ENCODE assay signal across 1 cellular context in genomic region chr7:128860158-128861073, GRCh38.
TF ChIP-seq lines count a peak whose summit lies in the region.

No MANE protein-coding gene starts in this region.

TF ChIP-seq in K562, 482 proteins besides CTCF, POLR2A, EP300 and RAD21 (continued from another document and continues in another):
- TF ChIP-seq SRSF7 (optimal IDR thresholded peaks at IDR 0.05; ENCODE audit: low read depth, low read length) (no peak), TARDBP (IDR thresholded peaks at IDR 0.05) (peak; percentile 89; the same call in 1 of the 2 replicates), BHLHE40 (IDR thresholded peaks at IDR 0.05; ENCODE audit: low read length) (peak; percentile 50; the same call in 1 of the 2 replicates), POLR2H (tag; IDR thresholded peaks at IDR 0.05; ENCODE audit: low read depth) (0 out of 2 replicates have a peak, but pooled peaks have one; percentile 32), CGGBP1 (CRISPR knock-in tag; IDR thresholded peaks at IDR 0.05) (no peak), FOXM1 (IDR thresholded peaks at IDR 0.05; ENCODE audit: low read depth) (peak; percentile 87), FOXM1 (CRISPR knock-in tag; IDR thresholded peaks at IDR 0.05; ENCODE audit: low read depth) (no peak), RCOR1 (IDR thresholded peaks at IDR 0.05; ENCODE audit: borderline replicate concordance in 1 of 2, low read depth in 2 of 2, low read length in 2 of 2) (peak; percentile 81 to 96; a peak in 3 of 4 replicates), ZNF699 (CRISPR knock-in tag; IDR thresholded peaks at IDR 0.05; ENCODE audit: insufficient replicate concordance) (no peak), CHD4 (IDR thresholded peaks at IDR 0.05; ENCODE audit: insufficient read depth, insufficient replicate concordance, low read depth, low read length, poor library complexity, severe bottlenecking) (no peak), BCOR (IDR thresholded peaks at IDR 0.05) (peak; percentile 84), NFE2L1 (tag; IDR thresholded peaks at IDR 0.05; ENCODE audit: borderline replicate concordance, low read depth) (no peak), TSC22D4 (tag; IDR thresholded peaks at IDR 0.05) (no peak), NFE2 (IDR thresholded peaks at IDR 0.05; ENCODE audit: low read depth) (no peak; the same call in 1 of the 2 replicates), MTF1 (CRISPR knock-in tag; IDR thresholded peaks at IDR 0.05; ENCODE audit: borderline replicate concordance) (no peak)
- TF ChIP-seq, protein P1, sequence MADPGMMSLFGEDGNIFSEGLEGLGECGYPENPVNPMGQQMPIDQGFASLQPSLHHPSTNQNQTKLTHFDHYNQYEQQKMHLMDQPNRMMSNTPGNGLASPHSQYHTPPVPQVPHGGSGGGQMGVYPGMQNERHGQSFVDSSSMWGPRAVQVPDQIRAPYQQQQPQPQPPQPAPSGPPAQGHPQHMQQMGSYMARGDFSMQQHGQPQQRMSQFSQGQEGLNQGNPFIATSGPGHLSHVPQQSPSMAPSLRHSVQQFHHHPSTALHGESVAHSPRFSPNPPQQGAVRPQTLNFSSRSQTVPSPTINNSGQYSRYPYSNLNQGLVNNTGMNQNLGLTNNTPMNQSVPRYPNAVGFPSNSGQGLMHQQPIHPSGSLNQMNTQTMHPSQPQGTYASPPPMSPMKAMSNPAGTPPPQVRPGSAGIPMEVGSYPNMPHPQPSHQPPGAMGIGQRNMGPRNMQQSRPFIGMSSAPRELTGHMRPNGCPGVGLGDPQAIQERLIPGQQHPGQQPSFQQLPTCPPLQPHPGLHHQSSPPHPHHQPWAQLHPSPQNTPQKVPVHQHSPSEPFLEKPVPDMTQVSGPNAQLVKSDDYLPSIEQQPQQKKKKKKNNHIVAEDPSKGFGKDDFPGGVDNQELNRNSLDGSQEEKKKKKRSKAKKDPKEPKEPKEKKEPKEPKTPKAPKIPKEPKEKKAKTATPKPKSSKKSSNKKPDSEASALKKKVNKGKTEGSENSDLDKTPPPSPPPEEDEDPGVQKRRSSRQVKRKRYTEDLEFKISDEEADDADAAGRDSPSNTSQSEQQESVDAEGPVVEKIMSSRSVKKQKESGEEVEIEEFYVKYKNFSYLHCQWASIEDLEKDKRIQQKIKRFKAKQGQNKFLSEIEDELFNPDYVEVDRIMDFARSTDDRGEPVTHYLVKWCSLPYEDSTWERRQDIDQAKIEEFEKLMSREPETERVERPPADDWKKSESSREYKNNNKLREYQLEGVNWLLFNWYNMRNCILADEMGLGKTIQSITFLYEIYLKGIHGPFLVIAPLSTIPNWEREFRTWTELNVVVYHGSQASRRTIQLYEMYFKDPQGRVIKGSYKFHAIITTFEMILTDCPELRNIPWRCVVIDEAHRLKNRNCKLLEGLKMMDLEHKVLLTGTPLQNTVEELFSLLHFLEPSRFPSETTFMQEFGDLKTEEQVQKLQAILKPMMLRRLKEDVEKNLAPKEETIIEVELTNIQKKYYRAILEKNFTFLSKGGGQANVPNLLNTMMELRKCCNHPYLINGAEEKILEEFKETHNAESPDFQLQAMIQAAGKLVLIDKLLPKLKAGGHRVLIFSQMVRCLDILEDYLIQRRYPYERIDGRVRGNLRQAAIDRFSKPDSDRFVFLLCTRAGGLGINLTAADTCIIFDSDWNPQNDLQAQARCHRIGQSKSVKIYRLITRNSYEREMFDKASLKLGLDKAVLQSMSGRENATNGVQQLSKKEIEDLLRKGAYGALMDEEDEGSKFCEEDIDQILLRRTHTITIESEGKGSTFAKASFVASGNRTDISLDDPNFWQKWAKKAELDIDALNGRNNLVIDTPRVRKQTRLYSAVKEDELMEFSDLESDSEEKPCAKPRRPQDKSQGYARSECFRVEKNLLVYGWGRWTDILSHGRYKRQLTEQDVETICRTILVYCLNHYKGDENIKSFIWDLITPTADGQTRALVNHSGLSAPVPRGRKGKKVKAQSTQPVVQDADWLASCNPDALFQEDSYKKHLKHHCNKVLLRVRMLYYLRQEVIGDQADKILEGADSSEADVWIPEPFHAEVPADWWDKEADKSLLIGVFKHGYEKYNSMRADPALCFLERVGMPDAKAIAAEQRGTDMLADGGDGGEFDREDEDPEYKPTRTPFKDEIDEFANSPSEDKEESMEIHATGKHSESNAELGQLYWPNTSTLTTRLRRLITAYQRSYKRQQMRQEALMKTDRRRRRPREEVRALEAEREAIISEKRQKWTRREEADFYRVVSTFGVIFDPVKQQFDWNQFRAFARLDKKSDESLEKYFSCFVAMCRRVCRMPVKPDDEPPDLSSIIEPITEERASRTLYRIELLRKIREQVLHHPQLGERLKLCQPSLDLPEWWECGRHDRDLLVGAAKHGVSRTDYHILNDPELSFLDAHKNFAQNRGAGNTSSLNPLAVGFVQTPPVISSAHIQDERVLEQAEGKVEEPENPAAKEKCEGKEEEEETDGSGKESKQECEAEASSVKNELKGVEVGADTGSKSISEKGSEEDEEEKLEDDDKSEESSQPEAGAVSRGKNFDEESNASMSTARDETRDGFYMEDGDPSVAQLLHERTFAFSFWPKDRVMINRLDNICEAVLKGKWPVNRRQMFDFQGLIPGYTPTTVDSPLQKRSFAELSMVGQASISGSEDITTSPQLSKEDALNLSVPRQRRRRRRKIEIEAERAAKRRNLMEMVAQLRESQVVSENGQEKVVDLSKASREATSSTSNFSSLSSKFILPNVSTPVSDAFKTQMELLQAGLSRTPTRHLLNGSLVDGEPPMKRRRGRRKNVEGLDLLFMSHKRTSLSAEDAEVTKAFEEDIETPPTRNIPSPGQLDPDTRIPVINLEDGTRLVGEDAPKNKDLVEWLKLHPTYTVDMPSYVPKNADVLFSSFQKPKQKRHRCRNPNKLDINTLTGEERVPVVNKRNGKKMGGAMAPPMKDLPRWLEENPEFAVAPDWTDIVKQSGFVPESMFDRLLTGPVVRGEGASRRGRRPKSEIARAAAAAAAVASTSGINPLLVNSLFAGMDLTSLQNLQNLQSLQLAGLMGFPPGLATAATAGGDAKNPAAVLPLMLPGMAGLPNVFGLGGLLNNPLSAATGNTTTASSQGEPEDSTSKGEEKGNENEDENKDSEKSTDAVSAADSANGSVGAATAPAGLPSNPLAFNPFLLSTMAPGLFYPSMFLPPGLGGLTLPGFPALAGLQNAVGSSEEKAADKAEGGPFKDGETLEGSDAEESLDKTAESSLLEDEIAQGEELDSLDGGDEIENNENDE (IDR thresholded peaks at IDR 0.05; ENCODE audit: low read depth, low read length), result no peak
- TF ChIP-seq, protein P2, sequence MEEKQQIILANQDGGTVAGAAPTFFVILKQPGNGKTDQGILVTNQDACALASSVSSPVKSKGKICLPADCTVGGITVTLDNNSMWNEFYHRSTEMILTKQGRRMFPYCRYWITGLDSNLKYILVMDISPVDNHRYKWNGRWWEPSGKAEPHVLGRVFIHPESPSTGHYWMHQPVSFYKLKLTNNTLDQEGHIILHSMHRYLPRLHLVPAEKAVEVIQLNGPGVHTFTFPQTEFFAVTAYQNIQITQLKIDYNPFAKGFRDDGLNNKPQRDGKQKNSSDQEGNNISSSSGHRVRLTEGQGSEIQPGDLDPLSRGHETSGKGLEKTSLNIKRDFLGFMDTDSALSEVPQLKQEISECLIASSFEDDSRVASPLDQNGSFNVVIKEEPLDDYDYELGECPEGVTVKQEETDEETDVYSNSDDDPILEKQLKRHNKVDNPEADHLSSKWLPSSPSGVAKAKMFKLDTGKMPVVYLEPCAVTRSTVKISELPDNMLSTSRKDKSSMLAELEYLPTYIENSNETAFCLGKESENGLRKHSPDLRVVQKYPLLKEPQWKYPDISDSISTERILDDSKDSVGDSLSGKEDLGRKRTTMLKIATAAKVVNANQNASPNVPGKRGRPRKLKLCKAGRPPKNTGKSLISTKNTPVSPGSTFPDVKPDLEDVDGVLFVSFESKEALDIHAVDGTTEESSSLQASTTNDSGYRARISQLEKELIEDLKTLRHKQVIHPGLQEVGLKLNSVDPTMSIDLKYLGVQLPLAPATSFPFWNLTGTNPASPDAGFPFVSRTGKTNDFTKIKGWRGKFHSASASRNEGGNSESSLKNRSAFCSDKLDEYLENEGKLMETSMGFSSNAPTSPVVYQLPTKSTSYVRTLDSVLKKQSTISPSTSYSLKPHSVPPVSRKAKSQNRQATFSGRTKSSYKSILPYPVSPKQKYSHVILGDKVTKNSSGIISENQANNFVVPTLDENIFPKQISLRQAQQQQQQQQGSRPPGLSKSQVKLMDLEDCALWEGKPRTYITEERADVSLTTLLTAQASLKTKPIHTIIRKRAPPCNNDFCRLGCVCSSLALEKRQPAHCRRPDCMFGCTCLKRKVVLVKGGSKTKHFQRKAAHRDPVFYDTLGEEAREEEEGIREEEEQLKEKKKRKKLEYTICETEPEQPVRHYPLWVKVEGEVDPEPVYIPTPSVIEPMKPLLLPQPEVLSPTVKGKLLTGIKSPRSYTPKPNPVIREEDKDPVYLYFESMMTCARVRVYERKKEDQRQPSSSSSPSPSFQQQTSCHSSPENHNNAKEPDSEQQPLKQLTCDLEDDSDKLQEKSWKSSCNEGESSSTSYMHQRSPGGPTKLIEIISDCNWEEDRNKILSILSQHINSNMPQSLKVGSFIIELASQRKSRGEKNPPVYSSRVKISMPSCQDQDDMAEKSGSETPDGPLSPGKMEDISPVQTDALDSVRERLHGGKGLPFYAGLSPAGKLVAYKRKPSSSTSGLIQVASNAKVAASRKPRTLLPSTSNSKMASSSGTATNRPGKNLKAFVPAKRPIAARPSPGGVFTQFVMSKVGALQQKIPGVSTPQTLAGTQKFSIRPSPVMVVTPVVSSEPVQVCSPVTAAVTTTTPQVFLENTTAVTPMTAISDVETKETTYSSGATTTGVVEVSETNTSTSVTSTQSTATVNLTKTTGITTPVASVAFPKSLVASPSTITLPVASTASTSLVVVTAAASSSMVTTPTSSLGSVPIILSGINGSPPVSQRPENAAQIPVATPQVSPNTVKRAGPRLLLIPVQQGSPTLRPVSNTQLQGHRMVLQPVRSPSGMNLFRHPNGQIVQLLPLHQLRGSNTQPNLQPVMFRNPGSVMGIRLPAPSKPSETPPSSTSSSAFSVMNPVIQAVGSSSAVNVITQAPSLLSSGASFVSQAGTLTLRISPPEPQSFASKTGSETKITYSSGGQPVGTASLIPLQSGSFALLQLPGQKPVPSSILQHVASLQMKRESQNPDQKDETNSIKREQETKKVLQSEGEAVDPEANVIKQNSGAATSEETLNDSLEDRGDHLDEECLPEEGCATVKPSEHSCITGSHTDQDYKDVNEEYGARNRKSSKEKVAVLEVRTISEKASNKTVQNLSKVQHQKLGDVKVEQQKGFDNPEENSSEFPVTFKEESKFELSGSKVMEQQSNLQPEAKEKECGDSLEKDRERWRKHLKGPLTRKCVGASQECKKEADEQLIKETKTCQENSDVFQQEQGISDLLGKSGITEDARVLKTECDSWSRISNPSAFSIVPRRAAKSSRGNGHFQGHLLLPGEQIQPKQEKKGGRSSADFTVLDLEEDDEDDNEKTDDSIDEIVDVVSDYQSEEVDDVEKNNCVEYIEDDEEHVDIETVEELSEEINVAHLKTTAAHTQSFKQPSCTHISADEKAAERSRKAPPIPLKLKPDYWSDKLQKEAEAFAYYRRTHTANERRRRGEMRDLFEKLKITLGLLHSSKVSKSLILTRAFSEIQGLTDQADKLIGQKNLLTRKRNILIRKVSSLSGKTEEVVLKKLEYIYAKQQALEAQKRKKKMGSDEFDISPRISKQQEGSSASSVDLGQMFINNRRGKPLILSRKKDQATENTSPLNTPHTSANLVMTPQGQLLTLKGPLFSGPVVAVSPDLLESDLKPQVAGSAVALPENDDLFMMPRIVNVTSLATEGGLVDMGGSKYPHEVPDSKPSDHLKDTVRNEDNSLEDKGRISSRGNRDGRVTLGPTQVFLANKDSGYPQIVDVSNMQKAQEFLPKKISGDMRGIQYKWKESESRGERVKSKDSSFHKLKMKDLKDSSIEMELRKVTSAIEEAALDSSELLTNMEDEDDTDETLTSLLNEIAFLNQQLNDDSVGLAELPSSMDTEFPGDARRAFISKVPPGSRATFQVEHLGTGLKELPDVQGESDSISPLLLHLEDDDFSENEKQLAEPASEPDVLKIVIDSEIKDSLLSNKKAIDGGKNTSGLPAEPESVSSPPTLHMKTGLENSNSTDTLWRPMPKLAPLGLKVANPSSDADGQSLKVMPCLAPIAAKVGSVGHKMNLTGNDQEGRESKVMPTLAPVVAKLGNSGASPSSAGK (IDR thresholded peaks at IDR 0.05), result peak; percentile 43; the same call in 1 of the 2 replicates
- TF ChIP-seq, protein P3, sequence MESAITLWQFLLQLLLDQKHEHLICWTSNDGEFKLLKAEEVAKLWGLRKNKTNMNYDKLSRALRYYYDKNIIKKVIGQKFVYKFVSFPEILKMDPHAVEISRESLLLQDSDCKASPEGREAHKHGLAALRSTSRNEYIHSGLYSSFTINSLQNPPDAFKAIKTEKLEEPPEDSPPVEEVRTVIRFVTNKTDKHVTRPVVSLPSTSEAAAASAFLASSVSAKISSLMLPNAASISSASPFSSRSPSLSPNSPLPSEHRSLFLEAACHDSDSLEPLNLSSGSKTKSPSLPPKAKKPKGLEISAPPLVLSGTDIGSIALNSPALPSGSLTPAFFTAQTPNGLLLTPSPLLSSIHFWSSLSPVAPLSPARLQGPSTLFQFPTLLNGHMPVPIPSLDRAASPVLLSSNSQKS (CRISPR knock-in tag; IDR thresholded peaks at IDR 0.05), result no peak; the same call in 1 of the 2 replicates
- TF ChIP-seq, protein P4, sequence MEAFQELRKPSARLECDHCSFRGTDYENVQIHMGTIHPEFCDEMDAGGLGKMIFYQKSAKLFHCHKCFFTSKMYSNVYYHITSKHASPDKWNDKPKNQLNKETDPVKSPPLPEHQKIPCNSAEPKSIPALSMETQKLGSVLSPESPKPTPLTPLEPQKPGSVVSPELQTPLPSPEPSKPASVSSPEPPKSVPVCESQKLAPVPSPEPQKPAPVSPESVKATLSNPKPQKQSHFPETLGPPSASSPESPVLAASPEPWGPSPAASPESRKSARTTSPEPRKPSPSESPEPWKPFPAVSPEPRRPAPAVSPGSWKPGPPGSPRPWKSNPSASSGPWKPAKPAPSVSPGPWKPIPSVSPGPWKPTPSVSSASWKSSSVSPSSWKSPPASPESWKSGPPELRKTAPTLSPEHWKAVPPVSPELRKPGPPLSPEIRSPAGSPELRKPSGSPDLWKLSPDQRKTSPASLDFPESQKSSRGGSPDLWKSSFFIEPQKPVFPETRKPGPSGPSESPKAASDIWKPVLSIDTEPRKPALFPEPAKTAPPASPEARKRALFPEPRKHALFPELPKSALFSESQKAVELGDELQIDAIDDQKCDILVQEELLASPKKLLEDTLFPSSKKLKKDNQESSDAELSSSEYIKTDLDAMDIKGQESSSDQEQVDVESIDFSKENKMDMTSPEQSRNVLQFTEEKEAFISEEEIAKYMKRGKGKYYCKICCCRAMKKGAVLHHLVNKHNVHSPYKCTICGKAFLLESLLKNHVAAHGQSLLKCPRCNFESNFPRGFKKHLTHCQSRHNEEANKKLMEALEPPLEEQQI (IDR thresholded peaks at IDR 0.05), result no peak; the same call in 1 of the 2 replicates
- TF ChIP-seq, protein P5, sequence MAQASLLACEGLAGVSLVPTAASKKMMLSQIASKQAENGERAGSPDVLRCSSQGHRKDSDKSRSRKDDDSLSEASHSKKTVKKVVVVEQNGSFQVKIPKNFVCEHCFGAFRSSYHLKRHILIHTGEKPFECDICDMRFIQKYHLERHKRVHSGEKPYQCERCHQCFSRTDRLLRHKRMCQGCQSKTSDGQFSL (CRISPR knock-in tag; IDR thresholded peaks at IDR 0.05), result no peak
- TF ChIP-seq, protein P5 (tag; IDR thresholded peaks at IDR 0.05), result no peak
- TF ChIP-seq, protein P6, sequence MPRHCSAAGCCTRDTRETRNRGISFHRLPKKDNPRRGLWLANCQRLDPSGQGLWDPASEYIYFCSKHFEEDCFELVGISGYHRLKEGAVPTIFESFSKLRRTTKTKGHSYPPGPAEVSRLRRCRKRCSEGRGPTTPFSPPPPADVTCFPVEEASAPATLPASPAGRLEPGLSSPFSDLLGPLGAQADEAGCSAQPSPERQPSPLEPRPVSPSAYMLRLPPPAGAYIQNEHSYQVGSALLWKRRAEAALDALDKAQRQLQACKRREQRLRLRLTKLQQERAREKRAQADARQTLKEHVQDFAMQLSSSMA (CRISPR knock-in tag; IDR thresholded peaks at IDR 0.05), result 0 out of 2 replicates have a peak, but pooled peaks have one; percentile 80
